In the genomic region with DNA sequence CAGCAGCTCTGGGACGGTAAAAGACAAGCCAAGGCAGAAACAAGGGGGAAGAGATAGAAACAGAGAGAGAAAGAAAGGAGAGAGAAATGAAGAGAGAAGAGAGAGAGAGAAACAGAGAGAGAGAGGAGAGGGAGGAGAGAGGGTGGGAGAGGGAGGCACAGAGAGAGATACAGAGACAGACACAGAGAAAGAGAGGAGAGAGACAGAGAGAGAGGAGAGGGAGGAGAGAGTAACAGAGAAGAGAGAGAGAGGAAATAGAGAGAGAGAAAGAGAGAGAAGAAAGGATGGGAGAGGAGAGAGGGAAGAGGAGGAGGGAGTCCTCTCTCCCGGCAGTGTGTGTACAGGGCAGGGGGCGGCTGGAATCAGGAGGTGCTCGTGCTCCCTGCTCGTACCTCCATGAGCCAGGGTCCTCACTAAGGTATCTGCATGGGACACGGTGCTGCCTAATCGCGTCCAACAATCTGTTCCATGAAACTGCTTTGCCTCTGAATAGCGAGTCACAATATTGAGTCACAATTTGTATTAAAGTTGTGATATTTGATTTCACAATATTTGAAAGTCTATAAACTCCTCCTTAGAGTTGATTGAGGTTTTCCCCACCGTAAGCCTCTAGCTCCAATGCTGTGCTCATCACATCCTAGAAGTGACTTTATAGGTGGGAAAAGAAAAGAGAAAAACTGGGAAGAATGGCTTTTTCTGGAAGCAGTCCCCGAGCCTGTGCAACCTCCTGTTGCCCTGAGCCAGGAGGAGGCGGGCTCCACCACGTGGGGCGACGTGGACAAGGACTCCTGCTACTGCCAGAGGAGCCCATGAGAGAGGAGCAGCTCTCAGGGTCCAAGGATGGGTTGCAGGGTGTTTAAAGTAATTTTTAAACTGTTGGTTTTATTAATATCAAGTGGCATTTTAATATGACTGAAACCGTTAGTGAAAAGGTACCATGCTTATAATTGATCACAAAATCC, we compare ENCODE assay signal across 23 cellular contexts.
DNase-seq lines count a peak whose midpoint lies in the region; ATAC-seq and TF ChIP-seq lines count a peak whose summit lies in the region.
"Had no signal": no experiment of that assay in that cellular context is flagged by ENCODE, and none has a peak within 500 bp of the region (broad histone marks: within the 10 kb centered on the region; RNA-seq: fewer than 3 reads in every experiment).

No MANE protein-coding gene starts in this region.

- no peak for TF ChIP-seq CTCF in foreskin fibroblast (IDR thresholded peaks at IDR 0.05; ENCODE audit: low read depth, low read length)

- peak; percentile 19 for DNase-seq in EH (ENCODE audit: low read depth)
- peak; percentile 10 for DNase-seq in amniotic epithelial cell (ENCODE audit: low read depth)
- DNase-seq in foreskin fibroblast: peak; percentile 33 to 64
- DNase-seq in DMS153 treated with DMSO at 0.1 percent for 48 hours (lab: John Stamatoyannopoulos, UW; ENCODE audit: unreplicated experiment): no peak
- DNase-seq: activated CD8-positive, alpha-beta T cell treated with anti-CD3 and anti-CD28 coated beads for 36 hours; activated effector memory CD4-positive, alpha-beta T cell treated with anti-CD3 and anti-CD28 coated beads, Interleukin-2, amount 50 U/mL, for 16 hours; activated T-cell treated with anti-CD3 and anti-CD28 coated beads for 4 hours; glutamatergic neuron; kidney; MM.1S; NCI-H146; NCI-H510A treated with DMSO at 0.1 percent for 48 hours; stimulated activated CD4-positive, alpha-beta T cell treated with anti-CD3 and anti-CD28 coated beads, Interleukin-12 subunit alpha, Interleukin-12 subunit beta, amount 100 ng/mL, for 4 hours; stimulated activated CD4-positive, alpha-beta T cell treated with anti-CD3 and anti-CD28 coated beads, Interleukin-4, amount 100 ng/mL, for 24 hours; stimulated activated naive CD4-positive, alpha-beta T cell; testis had no signal

- no peak for ATAC-seq in GM19463 (IDR thresholded peaks at IDR 0.05; ENCODE audit: unreplicated experiment)
- ATAC-seq in GM21515 (IDR thresholded peaks at IDR 0.05; ENCODE audit: unreplicated experiment): no peak
- ATAC-seq: activated CD8-positive, alpha-beta T cell treated with anti-CD3 and anti-CD28 coated beads for 36 hours; WTC11 had no signal

- no peak overlapping the region for H3K4me3 ChIP-seq in foreskin fibroblast (ENCODE audit: low read depth in 1 of 2, low read length in 2 of 2)
- H3K4me3 ChIP-seq: coronary artery, lung, SK-N-MC, testis had no signal

- peak; percentile 17; the same call in 1 of the 2 replicates for TF ChIP-seq RAD21 in Ishikawa (IDR thresholded peaks at IDR 0.05; ENCODE audit: low read depth)

- no peak for TF ChIP-seq EP300 in Ishikawa (IDR thresholded peaks at IDR 0.05; ENCODE audit: borderline replicate concordance)

TF ChIP-seq in Ishikawa, 13 proteins besides CTCF, POLR2A, EP300 and RAD21:
- TF ChIP-seq NFIC (IDR thresholded peaks at IDR 0.05) (no peak), TCF12 (IDR thresholded peaks at IDR 0.05; ENCODE audit: low read depth) (no peak), EGR1 (IDR thresholded peaks at IDR 0.05) (no peak), CEBPB (IDR thresholded peaks at IDR 0.05) (no peak), YY1 (IDR thresholded peaks at IDR 0.05; ENCODE audit: low read depth) (no peak), FOXM1 (IDR thresholded peaks at IDR 0.05; ENCODE audit: borderline replicate concordance, low read depth) (no peak), TEAD4 (IDR thresholded peaks at IDR 0.05) (no peak)
- TF ChIP-seq, protein P1, sequence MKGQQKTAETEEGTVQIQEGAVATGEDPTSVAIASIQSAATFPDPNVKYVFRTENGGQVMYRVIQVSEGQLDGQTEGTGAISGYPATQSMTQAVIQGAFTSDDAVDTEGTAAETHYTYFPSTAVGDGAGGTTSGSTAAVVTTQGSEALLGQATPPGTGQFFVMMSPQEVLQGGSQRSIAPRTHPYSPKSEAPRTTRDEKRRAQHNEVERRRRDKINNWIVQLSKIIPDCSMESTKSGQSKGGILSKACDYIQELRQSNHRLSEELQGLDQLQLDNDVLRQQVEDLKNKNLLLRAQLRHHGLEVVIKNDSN (IDR thresholded peaks at IDR 0.05): no peak
